In genomic region chr7:78083466-78084120, GRCh38 we compare ENCODE assay signal across 19 cellular contexts.
"Had no signal": no experiment of that assay in that cellular context is flagged by ENCODE, and none has a peak within 500 bp of the region (broad histone marks: within the 10 kb centered on the region; RNA-seq: fewer than 3 reads in every experiment).

No MANE protein-coding gene starts in this region.

- H3K27ac Mint-ChIP-seq: activated naive CD4-positive, alpha-beta T cell treated with anti-CD3 and anti-CD28 coated beads, Interleukin-2, amount 50 U/mL, for 24 hours; endodermal cell; immature natural killer cell; stimulated activated effector memory CD8-positive, alpha-beta T cell treated with anti-CD3 and anti-CD28 coated beads, Interleukin-12 subunit alpha, Interleukin-12 subunit beta, amount 100 ng/mL, for 72 hours had no signal

- H3K9me3 Mint-ChIP-seq: activated naive CD4-positive, alpha-beta T cell treated with anti-CD3 and anti-CD28 coated beads, Interleukin-2, amount 50 U/mL, for 24 hours; endodermal cell; immature natural killer cell; stimulated activated effector memory CD8-positive, alpha-beta T cell treated with anti-CD3 and anti-CD28 coated beads, Interleukin-12 subunit alpha, Interleukin-12 subunit beta, amount 100 ng/mL, for 72 hours had no signal

- ATAC-seq: heart right ventricle; left ventricle myocardium superior; right cardiac atrium; stimulated activated effector memory CD8-positive, alpha-beta T cell treated with anti-CD3 and anti-CD28 coated beads, Interleukin-12 subunit alpha, Interleukin-12 subunit beta, amount 100 ng/mL, for 72 hours had no signal

- H3K36me3 Mint-ChIP-seq: activated naive CD4-positive, alpha-beta T cell treated with anti-CD3 and anti-CD28 coated beads, Interleukin-2, amount 50 U/mL, for 24 hours; immature natural killer cell; stimulated activated effector memory CD8-positive, alpha-beta T cell treated with anti-CD3 and anti-CD28 coated beads, Interleukin-12 subunit alpha, Interleukin-12 subunit beta, amount 100 ng/mL, for 72 hours had no signal

- H3K9me3 ChIP-seq: adrenal gland, heart right ventricle, testis had no signal

- H3K4me1 Mint-ChIP-seq: activated naive CD4-positive, alpha-beta T cell treated with anti-CD3 and anti-CD28 coated beads, Interleukin-2, amount 50 U/mL, for 24 hours; immature natural killer cell; stimulated activated effector memory CD8-positive, alpha-beta T cell treated with anti-CD3 and anti-CD28 coated beads, Interleukin-12 subunit alpha, Interleukin-12 subunit beta, amount 100 ng/mL, for 72 hours had no signal

- H3K27ac ChIP-seq: adrenal gland, heart right ventricle, testis, WERI-Rb-1 had no signal

- H3K4me1 ChIP-seq: adrenal gland, testis had no signal

- H3K4me3 ChIP-seq: adrenal gland, heart right ventricle, testis had no signal

- H3K4me3 Mint-ChIP-seq: activated naive CD4-positive, alpha-beta T cell treated with anti-CD3 and anti-CD28 coated beads, Interleukin-2, amount 50 U/mL, for 24 hours; endodermal cell; immature natural killer cell; stimulated activated effector memory CD8-positive, alpha-beta T cell treated with anti-CD3 and anti-CD28 coated beads, Interleukin-12 subunit alpha, Interleukin-12 subunit beta, amount 100 ng/mL, for 72 hours had no signal

- H3K36me3 ChIP-seq: adrenal gland, heart right ventricle, WERI-Rb-1 had no signal

- FAIRE-seq: colon, small intestine, urothelium cell line had no signal

- DNase-seq: activated CD4-positive, alpha-beta T cell treated with anti-CD3 and anti-CD28 coated beads for 1 hour; activated CD4-positive, alpha-beta T cell treated with anti-CD3 and anti-CD28 coated beads, Interleukin-2, amount 50 U/mL, for 4 hours; activated gamma-delta T cell; adrenal gland; endodermal cell; heart right ventricle; immature natural killer cell; left ventricle myocardium superior; occipital lobe; right cardiac atrium; small intestine; stimulated activated CD4-positive, alpha-beta T cell treated with anti-CD3 and anti-CD28 coated beads, Interleukin-4, amount 100 ng/mL, for 1 hour; SW 1271; testis; WERI-Rb-1 had no signal

- H3K27me3 ChIP-seq: adrenal gland, heart right ventricle, testis had no signal
